ENCODE assay signal across 8 cellular contexts in genomic region chr15:89912145-89912673, GRCh38. TPM values are rescaled to one million over a fixed set of nuclear protein-coding genes. Genes with fewer than 3 reads are reported as not detected.
DNase-seq lines count a peak whose midpoint lies in the region; ATAC-seq, FAIRE-seq and TF ChIP-seq lines count a peak whose summit lies in the region.

No MANE protein-coding gene starts in this region.

- H3K36me3 ChIP-seq in ascending aorta = peaks cover 0 to 18% of the 10 kb centered on the region in 2 donors

- TF ChIP-seq CTCF in ascending aorta (IDR thresholded peaks at IDR 0.05) = no peak

- H3K27ac ChIP-seq in ascending aorta = peak overlapping the region; percentile 53 to 74

- H3K4me1 ChIP-seq in ascending aorta = peaks cover 0 to 12% of the 10 kb centered on the region in 2 donors

- no peaks in the 10 kb centered on the region for H3K9me3 ChIP-seq in ascending aorta
- no peaks in the 10 kb centered on the region for H3K9me3 ChIP-seq in T-helper 17 cell (ENCODE audit: control insufficient read depth, low read length, poor library complexity, severe bottlenecking)

- H3K36me3 Mint-ChIP-seq in T-helper 17 cell (ENCODE audit: low read depth) = peaks cover 9% of the 10 kb centered on the region

- H3K4me3 Mint-ChIP-seq in T-helper 17 cell = no peak overlapping the region

- peaks cover 6% of the 10 kb centered on the region for H3K4me1 Mint-ChIP-seq in T-helper 17 cell

- DNase-seq in H54 (ENCODE audit: insufficient read length, low spot score) (peak; percentile 19), ascending aorta (ENCODE audit: low spot score in 2 of 2) (no peak), sciatic nerve (ENCODE audit: low spot score) (peak; percentile 70), T-helper 17 cell (no peak), NCI-H345 treated with DMSO at 0.1 percent for 48 hours (lab: John Stamatoyannopoulos, UW; ENCODE audit: unreplicated experiment) (no peak)

- H3K27me3 Mint-ChIP-seq in T-helper 17 cell = peaks cover 57% of the 10 kb centered on the region

- ATAC-seq in sciatic nerve = peak; percentile 83
- no peak for ATAC-seq in GM18873 (IDR thresholded peaks at IDR 0.05; ENCODE audit: low FRiP score, unreplicated experiment)
- no peak for ATAC-seq in T-helper 17 cell
- no peak for ATAC-seq in GM21717 (IDR thresholded peaks at IDR 0.05; ENCODE audit: unreplicated experiment)

- H3K4me3 ChIP-seq in ascending aorta (peak overlapping the region; percentile 77 to 95), iPS-11a (ENCODE audit: low read depth, low read length) (peak overlapping the region; percentile 28)

- H3K27ac Mint-ChIP-seq in T-helper 17 cell = no peak overlapping the region

- intact Hi-C loops in ascending aorta (cut with DNase I) (loop anchor here (5.0 kb wide), 2 partner anchors 90 to 160 kb away; partner anchors contain the start of gene ZNF710), sciatic nerve (cut with DNase I) (no loop called here)

- TF ChIP-seq POLR2A in H54 (IDR thresholded peaks at IDR 0.05; ENCODE audit: low read depth, low read length) = no peak

- no peak for FAIRE-seq in H54 (lab: Jason Lieb, UNC)

- H3K27me3 ChIP-seq in ascending aorta = no peaks in the 10 kb centered on the region

RNA-seq across cellular contexts. Expression of gene ARPIN, which starts 0.5 kb away (rescaled TPM):
- 29.8 TPM for total RNA-seq in ascending aorta
- total RNA-seq in sciatic nerve = 30.1 TPM
- under 1 TPM in 1 of 2 donors, not detected in 1; 0.13 TPM for total RNA-seq in T-helper 17 cell

RNA-seq across cellular contexts. Expression of gene AP3S2, which starts 18.4 kb away (rescaled TPM):
- total RNA-seq in ascending aorta = 16.0 TPM
- 41.8 TPM for total RNA-seq in sciatic nerve
- total RNA-seq in T-helper 17 cell = 10 to 100 TPM; 28.0 to 29.1 TPM

Comparison
In these comparisons a context has a peak if more than half of its experiments do, and no peak if none do; other contexts are left out.
1. DNase-seq: peak in H54 (single experiment) and sciatic nerve (single experiment); none in ascending aorta (0 of 2), T-helper 17 cell (0 of 3) and NCI-H345 treated with DMSO at 0.1 percent for 48 hours (single experiment).
2. RNA of gene ARPIN, which starts 0.5 kb away (total RNA-seq): 30.1 TPM in sciatic nerve (single experiment) and 29.8 TPM in ascending aorta (single experiment); 0.13 TPM in T-helper 17 cell; every median in the first group is over 10 times any median in the second.